Comparison of ENCODE assay signal across 11 cellular contexts in the genomic region with DNA sequence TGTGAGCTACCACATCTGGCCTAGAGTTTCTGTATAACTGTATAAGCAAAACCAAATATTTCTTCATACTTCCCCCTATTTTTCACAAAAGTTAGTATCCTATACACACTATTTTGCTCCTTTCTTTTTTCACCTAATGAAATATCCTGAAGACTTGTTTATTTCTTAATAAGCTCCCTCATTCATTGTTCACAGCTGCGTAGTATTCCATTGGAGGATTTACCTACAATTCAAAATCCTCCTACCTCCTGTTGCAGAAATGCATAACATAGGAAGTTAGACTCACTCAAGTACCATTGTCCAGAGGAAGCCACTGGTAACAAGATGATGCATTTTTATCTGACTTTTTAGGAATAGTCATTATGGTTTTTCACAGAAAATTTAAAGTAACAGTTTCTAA. TPM values are rescaled to one million over a fixed set of nuclear protein-coding genes. Genes with fewer than 3 reads are reported as not detected.
"Had no signal": no experiment of that assay in that cellular context is flagged by ENCODE, and none has a peak within 500 bp of the region (broad histone marks: within the 10 kb centered on the region; RNA-seq: fewer than 3 reads in every experiment).

No MANE protein-coding gene starts in this region.

- H3K4me1 ChIP-seq: HAP-1 had no signal

- ATAC-seq: HCT116 had no signal

- H2AFZ ChIP-seq: GM23248 had no signal

- DNase-seq: GOT3, HCEC 1CT, HFFc6 had no signal

- H3K9me3 ChIP-seq: HAP-1 had no signal

- H3K9ac ChIP-seq: GM23248 had no signal

- H3K4me3 ChIP-seq: GM23248, GM23338, HAP-1 had no signal

- FAIRE-seq: H54 had no signal

- H3K36me3 ChIP-seq: HAP-1 had no signal

- H3K4me2 ChIP-seq: GM23338 had no signal

- H3K27ac ChIP-seq: GM23248 had no signal

RNA-seq across cellular contexts. Expression of a gene that starts 29.6 kb away (rescaled TPM):
- total RNA-seq: GM23248, GM23338, H4, H7, H9, HFFc6 had no signal
- polyA plus RNA-seq: GM23248, GM23338 had no signal
